ENCODE assay signal across 8 cellular contexts in the genomic region with DNA sequence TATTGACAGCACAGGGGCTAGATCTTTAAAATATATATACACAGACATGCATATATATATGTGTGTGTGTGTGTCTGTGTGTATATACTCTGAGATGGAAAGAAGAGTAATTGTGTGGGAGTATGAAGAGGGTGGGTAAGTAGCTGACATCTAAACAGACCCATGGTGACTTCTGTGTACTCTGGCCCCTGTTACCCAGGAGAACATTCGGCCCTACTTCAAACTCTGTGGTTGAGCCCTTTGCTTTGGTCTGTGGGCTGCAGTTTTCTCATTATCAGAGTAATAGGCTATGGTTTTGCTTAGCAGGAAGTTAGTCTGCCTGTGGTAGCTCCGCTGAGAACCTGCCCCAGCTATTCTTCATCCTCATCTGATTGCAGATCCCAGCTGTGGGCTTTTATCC.
DNase-seq lines count a peak whose midpoint lies in the region; ATAC-seq and TF ChIP-seq lines count a peak whose summit lies in the region.

No MANE protein-coding gene starts in this region.

- DNase-seq in activated naive CD4-positive, alpha-beta T cell treated with anti-CD3 and anti-CD28 coated beads for 36 hours: peak; percentile 60
- DNase-seq in activated naive CD4-positive, alpha-beta T cell treated with anti-CD3 and anti-CD28 coated beads, Interleukin-2, amount 50 U/mL, for 16 hours: no peak
- DNase-seq in T-helper 2 cell treated with Interferon-gamma antibody and Interleukin-4, amounts not matched to agents 5 μg/mL and 100 μg/mL, for 36 hours (ENCODE audit: low spot score): peak; percentile 61
- peak; percentile 41 to 47 (median 46) for DNase-seq in effector memory CD8-positive, alpha-beta T cell
- DNase-seq in superior temporal gyrus (ENCODE audit: extremely low spot score): peak; percentile 8
- DNase-seq in omental fat pad (ENCODE audit: low spot score): no peak
- no peak for DNase-seq in NCI-H2171 treated with DMSO at 0.1 percent for 48 hours (lab: John Stamatoyannopoulos, UW)

- peaks cover 12% of the 10 kb centered on the region for H3K36me3 Mint-ChIP-seq in activated naive CD4-positive, alpha-beta T cell treated with anti-CD3 and anti-CD28 coated beads for 36 hours (ENCODE audit: low read depth)
- H3K36me3 Mint-ChIP-seq in T-helper 2 cell treated with Interferon-gamma antibody and Interleukin-4, amounts not matched to agents 5 μg/mL and 100 μg/mL, for 36 hours (ENCODE audit: low read depth): peaks cover 36% of the 10 kb centered on the region
- H3K36me3 Mint-ChIP-seq in effector memory CD8-positive, alpha-beta T cell (ENCODE audit: insufficient read depth): peaks cover 9% of the 10 kb centered on the region

- CTCF ChIA-PET in activated naive CD4-positive, alpha-beta T cell treated with anti-CD3 and anti-CD28 coated beads for 36 hours (lab: Charles Lee): interaction anchor here (0.9 to 2.3 kb wide), 4 partner anchors 14 to 38 kb away, joined by 3 to 6 read pairs (median 4); no protein-coding TSS in a partner anchor

- H3K27me3 Mint-ChIP-seq in activated naive CD4-positive, alpha-beta T cell treated with anti-CD3 and anti-CD28 coated beads for 36 hours (ENCODE audit: low read depth): no peaks in the 10 kb centered on the region
- H3K27me3 Mint-ChIP-seq in T-helper 2 cell treated with Interferon-gamma antibody and Interleukin-4, amounts not matched to agents 5 μg/mL and 100 μg/mL, for 36 hours (ENCODE audit: low read depth): no peaks in the 10 kb centered on the region
- no peaks in the 10 kb centered on the region for H3K27me3 Mint-ChIP-seq in effector memory CD8-positive, alpha-beta T cell

- TF ChIP-seq CTCF in omental fat pad (IDR thresholded peaks at IDR 0.05): no peak

- H3K27ac Mint-ChIP-seq in activated naive CD4-positive, alpha-beta T cell treated with anti-CD3 and anti-CD28 coated beads for 36 hours: peak overlapping the region; percentile 54
- H3K27ac Mint-ChIP-seq in T-helper 2 cell treated with Interferon-gamma antibody and Interleukin-4, amounts not matched to agents 5 μg/mL and 100 μg/mL, for 36 hours: peak overlapping the region; percentile 85
- peak overlapping the region; percentile 93 to 96 for H3K27ac Mint-ChIP-seq in effector memory CD8-positive, alpha-beta T cell

- H3K4me1 Mint-ChIP-seq in activated naive CD4-positive, alpha-beta T cell treated with anti-CD3 and anti-CD28 coated beads for 36 hours (ENCODE audit: low read depth): peaks cover 61% of the 10 kb centered on the region
- peaks cover 59% of the 10 kb centered on the region for H3K4me1 Mint-ChIP-seq in T-helper 2 cell treated with Interferon-gamma antibody and Interleukin-4, amounts not matched to agents 5 μg/mL and 100 μg/mL, for 36 hours (ENCODE audit: low read depth)
- peaks cover 45 to 55% of the 10 kb centered on the region in 2 donors for H3K4me1 Mint-ChIP-seq in effector memory CD8-positive, alpha-beta T cell (ENCODE audit: low read depth in 2 of 2)

- H3K4me3 Mint-ChIP-seq in activated naive CD4-positive, alpha-beta T cell treated with anti-CD3 and anti-CD28 coated beads for 36 hours: peak overlapping the region; percentile 3
- H3K4me3 Mint-ChIP-seq in T-helper 2 cell treated with Interferon-gamma antibody and Interleukin-4, amounts not matched to agents 5 μg/mL and 100 μg/mL, for 36 hours: peak overlapping the region; percentile 68
- peak overlapping the region; percentile 73 to 78 for H3K4me3 Mint-ChIP-seq in effector memory CD8-positive, alpha-beta T cell

- H3K9me3 Mint-ChIP-seq in activated naive CD4-positive, alpha-beta T cell treated with anti-CD3 and anti-CD28 coated beads for 36 hours: peaks cover 10% of the 10 kb centered on the region
- peaks cover 5% of the 10 kb centered on the region for H3K9me3 Mint-ChIP-seq in T-helper 2 cell treated with Interferon-gamma antibody and Interleukin-4, amounts not matched to agents 5 μg/mL and 100 μg/mL, for 36 hours
- H3K9me3 Mint-ChIP-seq in effector memory CD8-positive, alpha-beta T cell: no peaks in the 10 kb centered on the region

- peak; percentile 56 for ATAC-seq in HG03060 (IDR thresholded peaks at IDR 0.05; ENCODE audit: low read depth, unreplicated experiment)
- ATAC-seq in effector memory CD8-positive, alpha-beta T cell (replicated peaks): peak; percentile 88
- no peak for ATAC-seq in omental fat pad (ENCODE audit: low FRiP score)

- intact Hi-C loops in activated naive CD4-positive, alpha-beta T cell treated with anti-CD3 and anti-CD28 coated beads for 36 hours (cut with micrococcal nuclease): loop anchor here (1.0 to 2.0 kb wide), 2 partner anchors 11 to 17 kb away; no protein-coding TSS in a partner anchor

Comparison
In these comparisons a context has a peak if more than half of its experiments do, and no peak if none do; other contexts are left out.
1. DNase-seq: peak in activated naive CD4-positive, alpha-beta T cell treated with anti-CD3 and anti-CD28 coated beads for 36 hours (single experiment), T-helper 2 cell treated with Interferon-gamma antibody and Interleukin-4, amounts not matched to agents 5 μg/mL and 100 μg/mL, for 36 hours (single experiment), effector memory CD8-positive, alpha-beta T cell (3 of 3) and superior temporal gyrus (single experiment); none in activated naive CD4-positive, alpha-beta T cell treated with anti-CD3 and anti-CD28 coated beads, Interleukin-2, amount 50 U/mL, for 16 hours (single experiment), omental fat pad (single experiment) and NCI-H2171 treated with DMSO at 0.1 percent for 48 hours (single experiment).
2. H3K4me3 Mint-ChIP-seq: peak in every context shown above with its lines; median percentile 76 in effector memory CD8-positive, alpha-beta T cell; 68 in T-helper 2 cell treated with Interferon-gamma antibody and Interleukin-4, amounts not matched to agents 5 μg/mL and 100 μg/mL, for 36 hours; 3 in activated naive CD4-positive, alpha-beta T cell treated with anti-CD3 and anti-CD28 coated beads for 36 hours.
3. Peak in every context shown above with its lines, with median percentiles within 50 percentile points of each other: H3K27ac Mint-ChIP-seq.